Comparison of ENCODE assay signal across 2 cellular contexts in the genomic region with DNA sequence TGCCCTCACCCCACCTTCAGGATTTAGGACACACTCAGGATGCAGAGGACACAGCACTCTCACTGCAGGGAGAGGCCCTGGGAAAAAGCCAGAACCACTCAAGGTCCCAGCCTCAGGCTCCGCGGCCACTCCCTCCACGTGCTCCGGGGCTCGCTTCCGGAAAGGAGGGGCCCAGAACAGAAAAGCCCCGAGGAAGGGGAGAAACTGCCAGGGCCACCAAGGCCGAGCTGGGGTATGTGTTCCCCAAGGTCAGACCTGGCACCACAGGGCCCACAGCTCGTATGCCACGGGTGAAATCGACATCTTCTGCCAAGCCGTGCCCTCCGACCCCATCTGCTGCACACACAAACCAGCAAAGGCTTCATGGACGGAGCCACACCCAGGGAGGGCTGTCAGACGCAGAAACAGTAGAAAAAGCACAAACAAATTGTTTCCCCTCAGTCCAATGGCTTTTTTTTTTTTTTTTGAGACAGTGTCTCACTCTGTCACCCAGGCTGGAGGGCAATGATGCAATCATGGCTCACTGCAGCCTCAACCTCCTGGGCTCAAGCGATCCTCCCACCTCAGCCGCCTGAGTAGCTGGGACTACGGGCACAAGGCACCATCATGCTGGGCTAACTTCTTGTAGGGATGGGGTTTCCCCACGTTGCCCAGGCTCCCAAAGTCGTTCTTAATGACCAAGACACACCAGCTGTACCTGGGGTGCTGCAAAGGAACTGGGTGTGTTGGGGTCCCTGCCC.
TF ChIP-seq lines count a peak whose summit lies in the region.

No MANE protein-coding gene starts in this region.

TF ChIP-seq in IMR-90, 13 proteins besides CTCF, POLR2A, EP300 and RAD21:
- TF ChIP-seq MAFK (IDR thresholded peaks at IDR 0.05; ENCODE audit: low read depth, low read length), result no peak
- TF ChIP-seq CEBPB (IDR thresholded peaks at IDR 0.05; ENCODE audit: low read depth, low read length), result peak; percentile 82

TF ChIP-seq in GM23338, 12 proteins besides CTCF, POLR2A, EP300 and RAD21:
- TF ChIP-seq JUNB (IDR thresholded peaks at IDR 0.05; ENCODE audit: unreplicated experiment) (no peak), NANOG (IDR thresholded peaks at IDR 0.05; ENCODE audit: borderline replicate concordance) (no peak), EZH2 (IDR thresholded peaks at IDR 0.05; ENCODE audit: low read depth, unreplicated experiment) (no peak), ZNF331 (CRISPR knock-in tag; IDR thresholded peaks at IDR 0.05; ENCODE audit: low read depth) (no peak), ZNF114 (CRISPR knock-in tag; IDR thresholded peaks at IDR 0.05) (no peak), POLR2AphosphoS5 (IDR thresholded peaks at IDR 0.05; ENCODE audit: low read depth) (no peak), CREB1 (CRISPR knock-in tag; IDR thresholded peaks at IDR 0.05; ENCODE audit: low read depth) (no peak), STAT1 (IDR thresholded peaks at IDR 0.05; ENCODE audit: unreplicated experiment) (no peak), EZH2phosphoT487 (IDR thresholded peaks at IDR 0.05; ENCODE audit: unreplicated experiment) (no peak)
- TF ChIP-seq, protein P1, sequence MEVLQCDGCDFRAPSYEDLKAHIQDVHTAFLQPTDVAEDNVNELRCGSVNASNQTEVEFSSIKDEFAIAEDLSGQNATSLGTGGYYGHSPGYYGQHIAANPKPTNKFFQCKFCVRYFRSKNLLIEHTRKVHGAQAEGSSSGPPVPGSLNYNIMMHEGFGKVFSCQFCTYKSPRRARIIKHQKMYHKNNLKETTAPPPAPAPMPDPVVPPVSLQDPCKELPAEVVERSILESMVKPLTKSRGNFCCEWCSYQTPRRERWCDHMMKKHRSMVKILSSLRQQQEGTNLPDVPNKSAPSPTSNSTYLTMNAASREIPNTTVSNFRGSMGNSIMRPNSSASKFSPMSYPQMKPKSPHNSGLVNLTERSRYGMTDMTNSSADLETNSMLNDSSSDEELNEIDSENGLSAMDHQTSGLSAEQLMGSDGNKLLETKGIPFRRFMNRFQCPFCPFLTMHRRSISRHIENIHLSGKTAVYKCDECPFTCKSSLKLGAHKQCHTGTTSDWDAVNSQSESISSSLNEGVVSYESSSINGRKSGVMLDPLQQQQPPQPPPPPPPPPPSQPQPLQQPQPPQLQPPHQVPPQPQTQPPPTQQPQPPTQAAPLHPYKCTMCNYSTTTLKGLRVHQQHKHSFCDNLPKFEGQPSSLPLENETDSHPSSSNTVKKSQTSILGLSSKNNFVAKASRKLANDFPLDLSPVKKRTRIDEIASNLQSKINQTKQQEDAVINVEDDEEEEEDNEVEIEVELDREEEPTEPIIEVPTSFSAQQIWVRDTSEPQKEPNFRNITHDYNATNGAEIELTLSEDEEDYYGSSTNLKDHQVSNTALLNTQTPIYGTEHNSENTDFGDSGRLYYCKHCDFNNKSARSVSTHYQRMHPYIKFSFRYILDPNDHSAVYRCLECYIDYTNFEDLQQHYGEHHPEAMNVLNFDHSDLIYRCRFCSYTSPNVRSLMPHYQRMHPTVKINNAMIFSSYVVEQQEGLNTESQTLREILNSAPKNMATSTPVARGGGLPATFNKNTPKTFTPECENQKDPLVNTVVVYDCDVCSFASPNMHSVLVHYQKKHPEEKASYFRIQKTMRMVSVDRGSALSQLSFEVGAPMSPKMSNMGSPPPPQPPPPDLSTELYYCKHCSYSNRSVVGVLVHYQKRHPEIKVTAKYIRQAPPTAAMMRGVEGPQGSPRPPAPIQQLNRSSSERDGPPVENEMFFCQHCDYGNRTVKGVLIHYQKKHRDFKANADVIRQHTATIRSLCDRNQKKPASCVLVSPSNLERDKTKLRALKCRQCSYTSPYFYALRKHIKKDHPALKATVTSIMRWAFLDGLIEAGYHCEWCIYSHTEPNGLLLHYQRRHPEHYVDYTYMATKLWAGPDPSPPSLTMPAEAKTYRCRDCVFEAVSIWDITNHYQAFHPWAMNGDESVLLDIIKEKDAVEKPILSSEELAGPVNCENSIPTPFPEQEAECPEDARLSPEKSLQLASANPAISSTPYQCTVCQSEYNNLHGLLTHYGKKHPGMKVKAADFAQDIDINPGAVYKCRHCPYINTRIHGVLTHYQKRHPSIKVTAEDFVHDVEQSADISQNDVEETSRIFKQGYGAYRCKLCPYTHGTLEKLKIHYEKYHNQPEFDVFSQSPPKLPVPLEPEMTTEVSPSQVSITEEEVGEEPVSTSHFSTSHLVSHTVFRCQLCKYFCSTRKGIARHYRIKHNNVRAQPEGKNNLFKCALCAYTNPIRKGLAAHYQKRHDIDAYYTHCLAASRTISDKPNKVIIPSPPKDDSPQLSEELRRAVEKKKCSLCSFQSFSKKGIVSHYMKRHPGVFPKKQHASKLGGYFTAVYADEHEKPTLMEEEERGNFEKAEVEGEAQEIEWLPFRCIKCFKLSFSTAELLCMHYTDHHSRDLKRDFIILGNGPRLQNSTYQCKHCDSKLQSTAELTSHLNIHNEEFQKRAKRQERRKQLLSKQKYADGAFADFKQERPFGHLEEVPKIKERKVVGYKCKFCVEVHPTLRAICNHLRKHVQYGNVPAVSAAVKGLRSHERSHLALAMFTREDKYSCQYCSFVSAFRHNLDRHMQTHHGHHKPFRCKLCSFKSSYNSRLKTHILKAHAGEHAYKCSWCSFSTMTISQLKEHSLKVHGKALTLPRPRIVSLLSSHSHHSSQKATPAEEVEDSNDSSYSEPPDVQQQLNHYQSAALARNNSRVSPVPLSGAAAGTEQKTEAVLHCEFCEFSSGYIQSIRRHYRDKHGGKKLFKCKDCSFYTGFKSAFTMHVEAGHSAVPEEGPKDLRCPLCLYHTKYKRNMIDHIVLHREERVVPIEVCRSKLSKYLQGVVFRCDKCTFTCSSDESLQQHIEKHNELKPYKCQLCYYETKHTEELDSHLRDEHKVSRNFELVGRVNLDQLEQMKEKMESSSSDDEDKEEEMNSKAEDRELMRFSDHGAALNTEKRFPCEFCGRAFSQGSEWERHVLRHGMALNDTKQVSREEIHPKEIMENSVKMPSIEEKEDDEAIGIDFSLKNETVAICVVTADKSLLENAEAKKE (CRISPR knock-in tag; IDR thresholded peaks at IDR 0.05), result no peak
- TF ChIP-seq, protein P2, sequence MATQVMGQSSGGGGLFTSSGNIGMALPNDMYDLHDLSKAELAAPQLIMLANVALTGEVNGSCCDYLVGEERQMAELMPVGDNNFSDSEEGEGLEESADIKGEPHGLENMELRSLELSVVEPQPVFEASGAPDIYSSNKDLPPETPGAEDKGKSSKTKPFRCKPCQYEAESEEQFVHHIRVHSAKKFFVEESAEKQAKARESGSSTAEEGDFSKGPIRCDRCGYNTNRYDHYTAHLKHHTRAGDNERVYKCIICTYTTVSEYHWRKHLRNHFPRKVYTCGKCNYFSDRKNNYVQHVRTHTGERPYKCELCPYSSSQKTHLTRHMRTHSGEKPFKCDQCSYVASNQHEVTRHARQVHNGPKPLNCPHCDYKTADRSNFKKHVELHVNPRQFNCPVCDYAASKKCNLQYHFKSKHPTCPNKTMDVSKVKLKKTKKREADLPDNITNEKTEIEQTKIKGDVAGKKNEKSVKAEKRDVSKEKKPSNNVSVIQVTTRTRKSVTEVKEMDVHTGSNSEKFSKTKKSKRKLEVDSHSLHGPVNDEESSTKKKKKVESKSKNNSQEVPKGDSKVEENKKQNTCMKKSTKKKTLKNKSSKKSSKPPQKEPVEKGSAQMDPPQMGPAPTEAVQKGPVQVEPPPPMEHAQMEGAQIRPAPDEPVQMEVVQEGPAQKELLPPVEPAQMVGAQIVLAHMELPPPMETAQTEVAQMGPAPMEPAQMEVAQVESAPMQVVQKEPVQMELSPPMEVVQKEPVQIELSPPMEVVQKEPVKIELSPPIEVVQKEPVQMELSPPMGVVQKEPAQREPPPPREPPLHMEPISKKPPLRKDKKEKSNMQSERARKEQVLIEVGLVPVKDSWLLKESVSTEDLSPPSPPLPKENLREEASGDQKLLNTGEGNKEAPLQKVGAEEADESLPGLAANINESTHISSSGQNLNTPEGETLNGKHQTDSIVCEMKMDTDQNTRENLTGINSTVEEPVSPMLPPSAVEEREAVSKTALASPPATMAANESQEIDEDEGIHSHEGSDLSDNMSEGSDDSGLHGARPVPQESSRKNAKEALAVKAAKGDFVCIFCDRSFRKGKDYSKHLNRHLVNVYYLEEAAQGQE (IDR thresholded peaks at IDR 0.05; ENCODE audit: unreplicated experiment), result no peak
- TF ChIP-seq, protein P3, sequence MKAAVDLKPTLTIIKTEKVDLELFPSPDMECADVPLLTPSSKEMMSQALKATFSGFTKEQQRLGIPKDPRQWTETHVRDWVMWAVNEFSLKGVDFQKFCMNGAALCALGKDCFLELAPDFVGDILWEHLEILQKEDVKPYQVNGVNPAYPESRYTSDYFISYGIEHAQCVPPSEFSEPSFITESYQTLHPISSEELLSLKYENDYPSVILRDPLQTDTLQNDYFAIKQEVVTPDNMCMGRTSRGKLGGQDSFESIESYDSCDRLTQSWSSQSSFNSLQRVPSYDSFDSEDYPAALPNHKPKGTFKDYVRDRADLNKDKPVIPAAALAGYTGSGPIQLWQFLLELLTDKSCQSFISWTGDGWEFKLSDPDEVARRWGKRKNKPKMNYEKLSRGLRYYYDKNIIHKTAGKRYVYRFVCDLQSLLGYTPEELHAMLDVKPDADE (IDR thresholded peaks at IDR 0.05), result no peak
